Comparison of ENCODE assay signal across 11 cellular contexts in the genomic region with DNA sequence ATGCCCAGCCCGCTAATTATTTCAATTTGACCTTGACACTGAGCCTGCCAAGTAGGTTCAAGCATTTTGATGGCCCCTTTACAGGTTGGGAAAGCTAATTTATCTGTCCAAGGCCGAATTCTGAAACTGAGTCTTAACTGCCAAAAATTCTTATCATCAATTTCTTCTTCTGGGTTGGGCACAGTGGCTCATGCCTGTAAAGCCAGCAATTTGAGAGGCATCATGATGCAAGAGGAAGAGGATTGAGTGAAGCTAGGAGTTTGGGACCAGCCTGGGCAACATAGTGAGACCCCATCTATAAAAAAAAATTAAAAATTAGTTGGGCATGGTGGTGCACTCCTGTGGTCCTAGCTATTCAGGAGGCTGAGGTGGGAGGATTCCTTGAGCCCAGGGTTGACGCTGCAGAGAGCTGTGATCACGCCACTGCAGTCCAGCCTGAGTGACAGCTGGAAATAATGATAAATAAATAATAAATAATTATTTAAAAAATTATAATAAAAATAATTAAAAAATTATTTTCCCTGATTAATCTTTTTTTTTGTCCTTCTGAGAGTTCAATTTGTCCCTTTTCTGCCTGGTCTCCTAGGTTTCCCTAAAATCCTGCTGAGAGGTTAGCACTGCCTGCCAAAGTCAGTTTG. TPM values are rescaled to one million over a fixed set of nuclear protein-coding genes. Genes with fewer than 3 reads are reported as not detected.
A peak's percentile ranks its signal among the peaks of the same experiment; 100 is the strongest.
DNase-seq lines count a peak whose midpoint lies in the region; ATAC-seq, FAIRE-seq and TF ChIP-seq lines count a peak whose summit lies in the region.
"Had no signal": no experiment of that assay in that cellular context is flagged by ENCODE, and none has a peak within 500 bp of the region (broad histone marks: within the 10 kb centered on the region; RNA-seq: fewer than 3 reads in every experiment).

No MANE protein-coding gene starts in this region.

- ATAC-seq in pancreas = no peak

- no peaks in the 10 kb centered on the region; the same call in 1 of the 2 replicates for H3K9me3 ChIP-seq in ES-I3 (ENCODE audit: control insufficient read depth, insufficient read depth, low read length)
- no peaks in the 10 kb centered on the region for H3K9me3 ChIP-seq in SJSA1 (replicated peaks)
- no peaks in the 10 kb centered on the region for H3K9me3 ChIP-seq in esophagus muscularis mucosa
- no peaks in the 10 kb centered on the region for H3K9me3 ChIP-seq in pancreas

- H3K36me3 ChIP-seq in ES-I3 (ENCODE audit: insufficient read depth, low read length) = peaks cover 5% of the 10 kb centered on the region; the same call in 1 of the 2 replicates
- peaks cover 26% of the 10 kb centered on the region for H3K36me3 ChIP-seq in SJSA1
- H3K36me3 ChIP-seq in esophagus muscularis mucosa = no peaks in the 10 kb centered on the region
- no peaks in the 10 kb centered on the region for H3K36me3 ChIP-seq in pancreas

- no peak for TF ChIP-seq CTCF in esophagus muscularis mucosa (IDR thresholded peaks at IDR 0.05)
- no peak for TF ChIP-seq CTCF in pancreas (IDR thresholded peaks at IDR 0.05)

- no peak for TF ChIP-seq POLR2A in esophagus muscularis mucosa (IDR thresholded peaks at IDR 0.05; ENCODE audit: low read depth)

- H3K4me1 ChIP-seq in ES-I3 (ENCODE audit: insufficient read depth, low read length) (peaks cover 11% of the 10 kb centered on the region), SJSA1 (replicated peaks) (peaks cover 54% of the 10 kb centered on the region), esophagus muscularis mucosa (peaks cover 50 to 79% (median 75%) of the 10 kb centered on the region in 4 donors), pancreas (peaks cover 19 to 56% (median 54%) of the 10 kb centered on the region in 3 donors)

- H3K27me3 ChIP-seq in SJSA1 (replicated peaks) (no peaks in the 10 kb centered on the region), esophagus muscularis mucosa (no peaks in the 10 kb centered on the region), pancreas (no peaks in the 10 kb centered on the region)

- DNase-seq in SJSA1 (ENCODE audit: low read depth in 1 of 2, low spot score in 2 of 2) (no peak), esophagus muscularis mucosa (ENCODE audit: extremely low spot score) (no peak), pancreas (no peak), GF-D8 (lab: John Stamatoyannopoulos, UW) (no peak), NOMO-1 treated with dmso at 0.1 percent for 144 hours (lab: John Stamatoyannopoulos, UW; ENCODE audit: unreplicated experiment) (no peak), NCI-H510A (lab: John Stamatoyannopoulos, UW) (no peak), RPMI8226 (no peak)
- DNase-seq: amniotic stem cell; SHP77 treated with DMSO at 0.1 percent for 48 hours; stimulated activated CD4-positive, alpha-beta T cell treated with anti-CD3 and anti-CD28 coated beads, Interleukin-4, amount 100 ng/mL, for 1 hour had no signal

- WGBS in esophagus muscularis mucosa = 91% methylated on average over 4 of the region's 4 CpGs
- 23 to 25% methylated on average over 4 of the region's 4 CpGs for WGBS in pancreas, 2 donors

- peak overlapping the region; percentile 84; the same call in 1 of the 2 replicates for H3K9ac ChIP-seq in ES-I3 (ENCODE audit: low read depth, low read length)

- FAIRE-seq in pancreas (lab: Jason Lieb, UNC) = no peak

- H3K27ac ChIP-seq in SJSA1 (peak overlapping the region; percentile 97), esophagus muscularis mucosa (replicated peaks in 1 of 4) (peak overlapping the region; percentile 97 to 99 (median 97)), pancreas (peak overlapping the region; percentile 94 to 98 (median 96))

- H3K4me3 ChIP-seq in SJSA1 = no peak overlapping the region
- no peak overlapping the region for H3K4me3 ChIP-seq in esophagus muscularis mucosa
- peak overlapping the region in 2 of 4 donors; percentile 61 to 74 for H3K4me3 ChIP-seq in pancreas

- intact Hi-C loops in esophagus muscularis mucosa (cut with DNase I) = no loop called here
- intact Hi-C loops in pancreas (cut with DNase I) = no loop called here

- TF ChIP-seq EP300 in esophagus muscularis mucosa (IDR thresholded peaks at IDR 0.05) = no peak

RNA-seq across cellular contexts. Expression of gene LDLR, which starts 1.3 kb away (rescaled TPM):
- total RNA-seq in SJSA1 (2014; rRNA removed; shearing (Covaris generic)) = 90.0 and 115 TPM in 2 replicates
- 100 to 1,000 TPM in 1 of 4 donors, 10 to 100 TPM in 3; 14.2 to 258 (median 47.5) TPM for total RNA-seq in esophagus muscularis mucosa
- total RNA-seq in pancreas = 10 to 100 TPM in 5 of 6 donors, 1 to 10 TPM in 1; 8.9 to 43.4 (median 26.5) TPM
- polyA plus RNA-seq in pancreas = 10 to 100 TPM; 24.7 to 41.2 TPM
